In genomic region chr1:39789571-39790110, GRCh38 we compare ENCODE assay signal across 9 cellular contexts. TPM values are rescaled to one million over a fixed set of nuclear protein-coding genes. Genes with fewer than 3 reads are reported as not detected.
DNase-seq lines count a peak whose midpoint lies in the region; ATAC-seq and TF ChIP-seq lines count a peak whose summit lies in the region.
"Had no signal": no experiment of that assay in that cellular context is flagged by ENCODE, and none has a peak within 500 bp of the region (broad histone marks: within the 10 kb centered on the region; RNA-seq: fewer than 3 reads in every experiment).

No MANE protein-coding gene starts in this region.

- H3K4me1 ChIP-seq in tibial artery: peaks cover 0 to 15% (median 7%) of the 10 kb centered on the region in 4 donors

- ATAC-seq in memory B cell (ENCODE audit: low read depth): no peak
- ATAC-seq in HG02798 (IDR thresholded peaks at IDR 0.05; ENCODE audit: poor library complexity, unreplicated experiment): no peak

- peaks cover 11% of the 10 kb centered on the region for H3K4me1 Mint-ChIP-seq in activated T-cell treated with anti-CD3 and anti-CD28 coated beads, Interleukin-2, amount 50 U/mL, for 24 hours (ENCODE audit: low read depth)
- peaks cover 12% of the 10 kb centered on the region for H3K4me1 Mint-ChIP-seq in activated T-helper 2 cell treated with anti-CD3 and anti-CD28 coated beads, Interferon-gamma antibody, Interleukin-2, Interleukin-4, amounts not matched to agents 10 μg/mL and 5 μg/mL and 100 μg/mL, durations not matched to agents 14 hours and 24 hours and 36 hours (ENCODE audit: low read depth)
- H3K4me1 Mint-ChIP-seq in memory B cell: peaks cover 23% of the 10 kb centered on the region

- no peaks in the 10 kb centered on the region for H3K36me3 Mint-ChIP-seq in activated T-cell treated with anti-CD3 and anti-CD28 coated beads, Interleukin-2, amount 50 U/mL, for 24 hours (ENCODE audit: low read depth)
- no peaks in the 10 kb centered on the region for H3K36me3 Mint-ChIP-seq in activated T-helper 2 cell treated with anti-CD3 and anti-CD28 coated beads, Interferon-gamma antibody, Interleukin-2, Interleukin-4, amounts not matched to agents 10 μg/mL and 5 μg/mL and 100 μg/mL, durations not matched to agents 14 hours and 24 hours and 36 hours (ENCODE audit: low read depth)
- H3K36me3 Mint-ChIP-seq in memory B cell: peaks cover 4% of the 10 kb centered on the region

- peak overlapping the region; percentile 57 for H3K27ac Mint-ChIP-seq in activated T-cell treated with anti-CD3 and anti-CD28 coated beads, Interleukin-2, amount 50 U/mL, for 24 hours
- peak overlapping the region; percentile 58 for H3K27ac Mint-ChIP-seq in activated T-helper 2 cell treated with anti-CD3 and anti-CD28 coated beads, Interferon-gamma antibody, Interleukin-2, Interleukin-4, amounts not matched to agents 10 μg/mL and 5 μg/mL and 100 μg/mL, durations not matched to agents 14 hours and 24 hours and 36 hours
- peak overlapping the region; percentile 67 for H3K27ac Mint-ChIP-seq in memory B cell

- no peaks in the 10 kb centered on the region for H3K9me3 ChIP-seq in tibial artery

- no peak for DNase-seq in activated T-cell treated with anti-CD3 and anti-CD28 coated beads, Interleukin-2, amount 50 U/mL, for 24 hours
- no peak for DNase-seq in activated T-cell treated with anti-CD3 and anti-CD28 coated beads, Interleukin-2, amount 50 U/mL, for 1 hour
- no peak for DNase-seq in activated T-helper 2 cell treated with anti-CD3 and anti-CD28 coated beads, Interferon-gamma antibody, Interleukin-2, Interleukin-4, amounts not matched to agents 10 μg/mL and 5 μg/mL and 100 μg/mL, durations not matched to agents 14 hours and 24 hours and 36 hours (ENCODE audit: low spot score)
- DNase-seq in memory B cell (ENCODE audit: low spot score in 2 of 2) (no peak), tibial artery (no peak), LoVo (ENCODE audit: low spot score) (no peak)
- DNase-seq in stimulated activated CD4-positive, alpha-beta T cell treated with anti-CD3 and anti-CD28 coated beads, Interleukin-4, amount 100 ng/mL, for 4 hours: no peak
- DNase-seq: islet precursor cell had no signal

- H3K9me3 Mint-ChIP-seq in activated T-cell treated with anti-CD3 and anti-CD28 coated beads, Interleukin-2, amount 50 U/mL, for 24 hours: no peaks in the 10 kb centered on the region
- H3K9me3 Mint-ChIP-seq in activated T-helper 2 cell treated with anti-CD3 and anti-CD28 coated beads, Interferon-gamma antibody, Interleukin-2, Interleukin-4, amounts not matched to agents 10 μg/mL and 5 μg/mL and 100 μg/mL, durations not matched to agents 14 hours and 24 hours and 36 hours: no peaks in the 10 kb centered on the region
- H3K9me3 Mint-ChIP-seq in memory B cell: no peaks in the 10 kb centered on the region

- H3K27ac ChIP-seq in tibial artery: no peak overlapping the region

- intact Hi-C loops in activated T-helper 2 cell treated with anti-CD3 and anti-CD28 coated beads, Interferon-gamma antibody, Interleukin-2, Interleukin-4, amounts not matched to agents 10 μg/mL and 5 μg/mL and 100 μg/mL, durations not matched to agents 14 hours and 24 hours and 36 hours (cut with micrococcal nuclease): loop anchor here (5.0 to 10.0 kb wide), 2 partner anchors 32 to 185 kb away; no protein-coding TSS in a partner anchor
- intact Hi-C loops in tibial artery (cut with DNase I; ENCODE audit: low total_unique reads): no loop called here

- no peak for TF ChIP-seq CTCF in tibial artery (IDR thresholded peaks at IDR 0.05)

- peaks cover 32% of the 10 kb centered on the region for H3K27me3 Mint-ChIP-seq in activated T-cell treated with anti-CD3 and anti-CD28 coated beads, Interleukin-2, amount 50 U/mL, for 24 hours
- peaks cover 29% of the 10 kb centered on the region for H3K27me3 Mint-ChIP-seq in activated T-helper 2 cell treated with anti-CD3 and anti-CD28 coated beads, Interferon-gamma antibody, Interleukin-2, Interleukin-4, amounts not matched to agents 10 μg/mL and 5 μg/mL and 100 μg/mL, durations not matched to agents 14 hours and 24 hours and 36 hours (ENCODE audit: low read depth)
- no peaks in the 10 kb centered on the region for H3K27me3 Mint-ChIP-seq in memory B cell

- peak overlapping the region; percentile 68 for H3K4me3 Mint-ChIP-seq in activated T-cell treated with anti-CD3 and anti-CD28 coated beads, Interleukin-2, amount 50 U/mL, for 24 hours
- H3K4me3 Mint-ChIP-seq in activated T-helper 2 cell treated with anti-CD3 and anti-CD28 coated beads, Interferon-gamma antibody, Interleukin-2, Interleukin-4, amounts not matched to agents 10 μg/mL and 5 μg/mL and 100 μg/mL, durations not matched to agents 14 hours and 24 hours and 36 hours (ENCODE audit: low read depth): peak overlapping the region; percentile 75
- H3K4me3 Mint-ChIP-seq in memory B cell: peak overlapping the region; percentile 86

- H3K4me3 ChIP-seq in tibial artery: peak overlapping the region; percentile 46 to 52

- no peaks in the 10 kb centered on the region for H3K36me3 ChIP-seq in tibial artery

- H3K27me3 ChIP-seq in tibial artery: peaks cover 0 to 54% of the 10 kb centered on the region in 2 donors

RNA-seq across cellular contexts. Expression of gene BMP8B, which starts 1.0 kb away (rescaled TPM):
- total RNA-seq in activated T-helper 2 cell treated with anti-CD3 and anti-CD28 coated beads, Interferon-gamma antibody, Interleukin-2, Interleukin-4, amounts not matched to agents 10 μg/mL and 5 μg/mL and 100 μg/mL, durations not matched to agents 14 hours and 24 hours and 36 hours: 1.8 and 1.9 TPM in 2 replicates

RNA-seq across cellular contexts. Expression of gene OXCT2, which starts 18.5 kb away (rescaled TPM):
- 5.5 and 5.6 TPM in 2 replicates for total RNA-seq in activated T-helper 2 cell treated with anti-CD3 and anti-CD28 coated beads, Interferon-gamma antibody, Interleukin-2, Interleukin-4, amounts not matched to agents 10 μg/mL and 5 μg/mL and 100 μg/mL, durations not matched to agents 14 hours and 24 hours and 36 hours

RNA-seq across cellular contexts. Expression of gene PPIE, which starts 51.0 kb away (rescaled TPM):
- total RNA-seq in activated T-helper 2 cell treated with anti-CD3 and anti-CD28 coated beads, Interferon-gamma antibody, Interleukin-2, Interleukin-4, amounts not matched to agents 10 μg/mL and 5 μg/mL and 100 μg/mL, durations not matched to agents 14 hours and 24 hours and 36 hours: 63.0 and 67.6 TPM in 2 replicates
